In the genomic region with DNA sequence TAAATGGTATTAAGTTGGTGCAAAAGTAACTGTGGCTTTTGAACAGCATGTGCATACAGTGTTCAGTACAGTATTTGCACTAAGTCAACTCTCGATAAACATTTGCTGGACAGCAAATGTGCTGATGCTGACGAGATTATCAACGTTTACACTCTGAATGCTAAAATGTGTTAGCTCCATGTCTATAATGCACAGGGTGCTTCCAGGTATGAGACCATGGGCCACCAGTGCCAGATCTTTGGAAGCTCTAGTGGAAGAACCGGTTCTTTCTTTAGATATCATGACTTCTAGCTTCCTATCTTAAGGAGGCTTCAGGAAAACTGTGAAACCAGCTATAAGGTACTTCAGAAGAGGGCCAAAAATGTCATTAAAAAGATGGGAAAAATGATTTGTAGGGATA, we compare ENCODE assay signal across 12 cellular contexts.
"Had no signal": no experiment of that assay in that cellular context is flagged by ENCODE, and none has a peak within 500 bp of the region (broad histone marks: within the 10 kb centered on the region; RNA-seq: fewer than 3 reads in every experiment).

No MANE protein-coding gene starts in this region.

- H3K9me3 ChIP-seq: tibial nerve had no signal

- H3K27me3 ChIP-seq: tibial nerve had no signal

- H3K4me3 ChIP-seq: tibial nerve had no signal

- DNase-seq: activated CD4-positive, alpha-beta T cell treated with anti-CD3 and anti-CD28 coated beads, Interleukin-2, amount 50 U/mL, for 1 hour; activated CD8-positive, alpha-beta memory T cell treated with anti-CD3 and anti-CD28 coated beads for 24 hours; activated CD8-positive, alpha-beta memory T cell treated with anti-CD3 and anti-CD28 coated beads, Interleukin-2, amount 50 U/mL, for 48 hours; activated effector memory CD4-positive, alpha-beta T cell treated with anti-CD3 and anti-CD28 coated beads, Interleukin-2, amount 50 U/mL, for 16 hours; activated naive CD4-positive, alpha-beta T cell treated with anti-CD3 and anti-CD28 coated beads, Interleukin-2, amount 50 U/mL, for 16 hours; activated T-cell treated with anti-CD3 and anti-CD28 coated beads, Interleukin-2, amount 50 U/mL, for 72 hours; dermis blood vessel endothelial cell; effector memory CD4-positive, alpha-beta T cell; hippocampal formation; stimulated activated CD4-positive, alpha-beta T cell treated with anti-CD3 and anti-CD28 coated beads, Interleukin-4, amount 100 ng/mL, for 24 hours; T1000 had no signal
